In genomic region chr1:41783189-41783639, GRCh38 we compare ENCODE assay signal across 11 cellular contexts.
A peak's percentile ranks its signal among the peaks of the same experiment; 100 is the strongest.
DNase-seq lines count a peak whose midpoint lies in the region; ATAC-seq and TF ChIP-seq lines count a peak whose summit lies in the region.
"Had no signal": no experiment of that assay in that cellular context is flagged by ENCODE, and none has a peak within 500 bp of the region (broad histone marks: within the 10 kb centered on the region; RNA-seq: fewer than 3 reads in every experiment).

No MANE protein-coding gene starts in this region.

- H3K27me3 ChIP-seq in foreskin keratinocyte: no peaks in the 10 kb centered on the region
- H3K27me3 ChIP-seq in uterus: no peaks in the 10 kb centered on the region
- H3K27me3 ChIP-seq: pancreas had no signal

- H3K4me1 Mint-ChIP-seq in activated CD4-positive, alpha-beta T cell treated with anti-CD3 and anti-CD28 coated beads, Interleukin-2, amount 10 ng/mL, durations not matched to agents 24 days and 14 days: peaks cover 27% of the 10 kb centered on the region

- H3K36me3 ChIP-seq in uterus: no peaks in the 10 kb centered on the region
- H3K36me3 ChIP-seq: pancreas had no signal

- H3K27ac ChIP-seq in foreskin keratinocyte (no peak overlapping the region), uterus (no peak overlapping the region)
- H3K27ac ChIP-seq: HL-60, pancreas had no signal

- DNase-seq in NCI-H2081 (lab: John Stamatoyannopoulos, UW) (peak; percentile 6 to 48), NCI-H2081 treated with DMSO at 0.1 percent for 48 hours (lab: John Stamatoyannopoulos, UW) (no peak), foreskin keratinocyte (peak; percentile 64 to 77), iPS-NIHi7 (ENCODE audit: extremely low spot score) (no peak), uterus (no peak), NCI-H1048 (lab: John Stamatoyannopoulos, UW) (no peak)
- no peak for DNase-seq in activated CD4-positive, alpha-beta T cell treated with anti-CD3 and anti-CD28 coated beads, Interleukin-2, amount 10 ng/mL, durations not matched to agents 24 days and 14 days
- peak; percentile 69 for DNase-seq in stimulated activated CD8-positive, alpha-beta memory T cell treated with anti-CD3 and anti-CD28 coated beads, Interleukin-4, amount 100 ng/mL, for 48 hours
- DNase-seq: 8988T, pancreas had no signal

- peak overlapping the region; percentile 27 for H3K4me3 Mint-ChIP-seq in activated CD4-positive, alpha-beta T cell treated with anti-CD3 and anti-CD28 coated beads, Interleukin-2, amount 10 ng/mL, durations not matched to agents 24 days and 14 days

- H3K4me1 ChIP-seq in foreskin keratinocyte: peaks cover 9% of the 10 kb centered on the region
- no peaks in the 10 kb centered on the region for H3K4me1 ChIP-seq in uterus

- H3K9me3 Mint-ChIP-seq in activated CD4-positive, alpha-beta T cell treated with anti-CD3 and anti-CD28 coated beads, Interleukin-2, amount 10 ng/mL, durations not matched to agents 24 days and 14 days: peaks cover 8% of the 10 kb centered on the region

- no peak for TF ChIP-seq POLR2A in uterus (IDR thresholded peaks at IDR 0.05)

- no peaks in the 10 kb centered on the region for H3K27me3 Mint-ChIP-seq in activated CD4-positive, alpha-beta T cell treated with anti-CD3 and anti-CD28 coated beads, Interleukin-2, amount 10 ng/mL, durations not matched to agents 24 days and 14 days

- intact Hi-C loops in activated CD4-positive, alpha-beta T cell treated with anti-CD3 and anti-CD28 coated beads, Interleukin-2, amount 10 ng/mL, durations not matched to agents 24 days and 14 days (cut with micrococcal nuclease): loop anchor here (1.0 to 2.0 kb wide), 3 partner anchors 8 to 44 kb away; no protein-coding TSS in a partner anchor
- intact Hi-C loops in uterus (cut with DNase I; ENCODE audit: low total_unique reads): no loop called here

- peak; percentile 94 for ATAC-seq in foreskin keratinocyte

- H3K27ac Mint-ChIP-seq in activated CD4-positive, alpha-beta T cell treated with anti-CD3 and anti-CD28 coated beads, Interleukin-2, amount 10 ng/mL, durations not matched to agents 24 days and 14 days: peak overlapping the region; percentile 79

- peaks cover 18% of the 10 kb centered on the region for H3K36me3 Mint-ChIP-seq in activated CD4-positive, alpha-beta T cell treated with anti-CD3 and anti-CD28 coated beads, Interleukin-2, amount 10 ng/mL, durations not matched to agents 24 days and 14 days (ENCODE audit: low read depth)

- no peaks in the 10 kb centered on the region for H3K9me3 ChIP-seq in uterus
- H3K9me3 ChIP-seq: pancreas had no signal

- H3K4me3 ChIP-seq in uterus: no peak overlapping the region
- H3K4me3 ChIP-seq: pancreas had no signal

- TF ChIP-seq CTCF in foreskin keratinocyte (conservative IDR thresholded peaks at IDR 0.05) (no peak), uterus (IDR thresholded peaks at IDR 0.05) (no peak)

Comparison
In these comparisons a context has a peak if more than half of its experiments do, and no peak if none do; other contexts are left out.
1. DNase-seq: peak in NCI-H2081 (2 of 2), foreskin keratinocyte (2 of 2) and stimulated activated CD8-positive, alpha-beta memory T cell treated with anti-CD3 and anti-CD28 coated beads, Interleukin-4, amount 100 ng/mL, for 48 hours (single experiment); none in NCI-H2081 treated with DMSO at 0.1 percent for 48 hours (single experiment), activated CD4-positive, alpha-beta T cell treated with anti-CD3 and anti-CD28 coated beads, Interleukin-2, amount 10 ng/mL, durations not matched to agents 24 days and 14 days (single experiment), iPS-NIHi7 (single experiment), uterus (0 of 2) and NCI-H1048 (single experiment).